8 cellular contexts compared by ENCODE assay signal in the genomic region with DNA sequence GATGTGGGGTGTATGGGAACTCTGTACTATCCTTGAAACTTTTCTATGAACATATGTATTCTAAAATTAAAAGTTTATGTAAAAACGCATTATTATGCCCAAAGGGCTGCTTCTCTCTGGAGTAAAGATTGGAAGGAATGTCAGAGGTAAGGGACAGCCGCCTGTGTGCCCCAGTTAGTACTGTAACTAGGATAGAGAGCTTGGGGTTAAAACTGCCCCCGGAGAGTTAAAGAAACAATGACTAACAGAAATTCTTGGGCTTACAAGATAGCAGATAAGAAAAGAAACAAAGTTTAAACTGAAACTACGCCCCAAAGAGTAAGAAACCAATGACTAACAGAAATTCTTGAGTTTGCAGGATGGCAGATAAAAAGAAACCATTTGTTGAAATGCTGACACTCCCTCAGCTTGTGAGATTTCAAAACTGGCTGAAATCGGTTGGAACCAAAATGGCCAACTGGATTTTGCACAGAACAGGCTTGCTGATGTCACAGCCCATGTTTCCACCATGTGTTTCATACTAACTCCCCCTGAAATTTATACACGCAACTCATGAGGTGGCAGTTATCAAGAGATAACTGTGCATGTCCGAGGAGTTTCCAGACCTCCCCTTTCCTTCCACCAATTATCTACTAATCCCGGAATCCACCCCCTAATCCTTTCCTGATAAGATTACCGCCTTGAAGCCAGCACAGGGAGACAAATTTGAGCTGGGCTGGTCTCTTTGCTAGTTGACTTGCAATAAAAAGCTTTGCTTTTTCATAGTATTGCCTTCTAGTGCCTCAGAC.
A peak's percentile ranks its signal among the peaks of the same experiment; 100 is the strongest.
DNase-seq lines count a peak whose midpoint lies in the region; TF ChIP-seq lines count a peak whose summit lies in the region.

No MANE protein-coding gene starts in this region.

- TF ChIP-seq CTCF in choroid plexus epithelial cell (conservative IDR thresholded peaks at IDR 0.05; ENCODE audit: low read depth, low read length): no peak

- H3K9me3 ChIP-seq in muscle layer of duodenum (ENCODE audit: control insufficient read depth in 1 of 2, low read length in 2 of 2): no peaks in the 10 kb centered on the region

- DNase-seq in AG20443 (ENCODE audit: low spot score) (peak; percentile 70), LoVo (ENCODE audit: low spot score) (peak; percentile 77), choroid plexus epithelial cell (ENCODE audit: low read depth) (peak; percentile 94), SIG-M5 (lab: John Stamatoyannopoulos, UW) (no peak), NCI-H446 treated with DMSO at 0.1 percent for 48 hours (lab: John Stamatoyannopoulos, UW) (no peak), activated gamma-delta T cell (lab: John Stamatoyannopoulos, UW) (no peak), NCI-H2107 (lab: John Stamatoyannopoulos, UW) (no peak)

- H3K4me3 ChIP-seq in choroid plexus epithelial cell (ENCODE audit: low read depth, low read length) (peak overlapping the region; percentile 51), muscle layer of duodenum (ENCODE audit: low read depth in 1 of 2, low read length in 2 of 2) (peak overlapping the region; percentile 20 to 21)

- no peaks in the 10 kb centered on the region for H3K36me3 ChIP-seq in muscle layer of duodenum (ENCODE audit: control insufficient read depth in 1 of 2, insufficient read depth in 2 of 2, low read length in 2 of 2)

- peaks cover 0 to 3% of the 10 kb centered on the region in 2 donors for H3K4me1 ChIP-seq in muscle layer of duodenum (ENCODE audit: control insufficient read depth in 1 of 2, insufficient read depth in 2 of 2, low read length in 2 of 2)

- H3K27ac ChIP-seq in muscle layer of duodenum (ENCODE audit: low read length): peak overlapping the region; percentile 7

- H3K27me3 ChIP-seq in muscle layer of duodenum (ENCODE audit: low read depth, low read length): no peaks in the 10 kb centered on the region

Comparison
In these comparisons a context has a peak if more than half of its experiments do, and no peak if none do; other contexts are left out.
1. DNase-seq: peak in AG20443 (single experiment), LoVo (single experiment) and choroid plexus epithelial cell (single experiment); none in SIG-M5 (single experiment), NCI-H446 treated with DMSO at 0.1 percent for 48 hours (single experiment), activated gamma-delta T cell (single experiment) and NCI-H2107 (single experiment).